12 cellular contexts compared by ENCODE assay signal in genomic region chr9:129712595-129713524, GRCh38. TPM values are rescaled to one million over a fixed set of nuclear protein-coding genes. Genes with fewer than 3 reads are reported as not detected.
DNase-seq lines count a peak whose midpoint lies in the region; ATAC-seq lines count a peak whose summit lies in the region.
"Had no signal": no experiment of that assay in that cellular context is flagged by ENCODE, and none has a peak within 500 bp of the region (broad histone marks: within the 10 kb centered on the region; RNA-seq: fewer than 3 reads in every experiment).

No MANE protein-coding gene starts in this region.

- H3K4me1 ChIP-seq in skeletal muscle tissue (ENCODE audit: control insufficient read depth in 3 of 3, insufficient read depth in 3 of 3, low read length in 3 of 3) = peaks cover 5 to 8% (median 7%) of the 10 kb centered on the region in 3 donors
- H3K4me1 ChIP-seq: right lobe of liver had no signal

- H3K4me3 ChIP-seq in skeletal muscle tissue (ENCODE audit: low read length in 3 of 3) = no peak overlapping the region
- H3K4me3 ChIP-seq: right lobe of liver had no signal

- H3K27ac ChIP-seq in skeletal muscle tissue (ENCODE audit: low read depth, low read length) = peak overlapping the region; percentile 47
- H3K27ac ChIP-seq: right lobe of liver had no signal

- no peak for ATAC-seq in HG02970 (IDR thresholded peaks at IDR 0.05; ENCODE audit: low FRiP score, unreplicated experiment)
- no peak for ATAC-seq in GM18873 (IDR thresholded peaks at IDR 0.05; ENCODE audit: low FRiP score, unreplicated experiment)
- ATAC-seq in HG02763 (IDR thresholded peaks at IDR 0.05; ENCODE audit: unreplicated experiment) = no peak
- ATAC-seq: right lobe of liver had no signal

- no peaks in the 10 kb centered on the region for H3K9me3 ChIP-seq in skeletal muscle tissue (ENCODE audit: control insufficient read depth in 3 of 3, low read length in 3 of 3)
- H3K9me3 ChIP-seq: right lobe of liver had no signal

- H3K9ac ChIP-seq in skeletal muscle tissue (ENCODE audit: low read depth in 1 of 3, low read length in 3 of 3) = peak overlapping the region in 1 of 3 donors; percentile 40

- peaks cover 0 to 9% (median 8%) of the 10 kb centered on the region in 3 donors for H3K27me3 ChIP-seq in skeletal muscle tissue (ENCODE audit: control insufficient read depth in 3 of 3, insufficient read depth in 3 of 3, low read length in 3 of 3)
- H3K27me3 ChIP-seq: right lobe of liver had no signal

- peak; percentile 85 for DNase-seq in EL
- peak; percentile 14 for DNase-seq in T1000 (lab: John Stamatoyannopoulos, UW)
- peak; percentile 95 for DNase-seq in fibroblast of peridontal ligament (ENCODE audit: extremely low read depth)
- DNase-seq in NCI-H146 (lab: John Stamatoyannopoulos, UW) = no peak
- DNase-seq: activated effector memory CD4-positive, alpha-beta T cell treated with Interleukin-2 at 50 U/mL for 16 hours; KG1; right lobe of liver; SHP77 had no signal

- no peaks in the 10 kb centered on the region for H3K36me3 ChIP-seq in skeletal muscle tissue (ENCODE audit: control insufficient read depth in 3 of 3, insufficient read depth in 3 of 3, low read length in 3 of 3)
- H3K36me3 ChIP-seq: right lobe of liver had no signal

RNA-seq across cellular contexts. Expression of gene PTGES, which starts 40.0 kb away (rescaled TPM):
- 12.5 TPM for total RNA-seq in skeletal muscle tissue

RNA-seq across cellular contexts. Expression of gene PRRX2, which starts 47.4 kb away (rescaled TPM):
- 3.1 TPM for total RNA-seq in skeletal muscle tissue
- total RNA-seq: right lobe of liver had no signal
